Comparison of ENCODE assay signal across 15 cellular contexts in the genomic region with DNA sequence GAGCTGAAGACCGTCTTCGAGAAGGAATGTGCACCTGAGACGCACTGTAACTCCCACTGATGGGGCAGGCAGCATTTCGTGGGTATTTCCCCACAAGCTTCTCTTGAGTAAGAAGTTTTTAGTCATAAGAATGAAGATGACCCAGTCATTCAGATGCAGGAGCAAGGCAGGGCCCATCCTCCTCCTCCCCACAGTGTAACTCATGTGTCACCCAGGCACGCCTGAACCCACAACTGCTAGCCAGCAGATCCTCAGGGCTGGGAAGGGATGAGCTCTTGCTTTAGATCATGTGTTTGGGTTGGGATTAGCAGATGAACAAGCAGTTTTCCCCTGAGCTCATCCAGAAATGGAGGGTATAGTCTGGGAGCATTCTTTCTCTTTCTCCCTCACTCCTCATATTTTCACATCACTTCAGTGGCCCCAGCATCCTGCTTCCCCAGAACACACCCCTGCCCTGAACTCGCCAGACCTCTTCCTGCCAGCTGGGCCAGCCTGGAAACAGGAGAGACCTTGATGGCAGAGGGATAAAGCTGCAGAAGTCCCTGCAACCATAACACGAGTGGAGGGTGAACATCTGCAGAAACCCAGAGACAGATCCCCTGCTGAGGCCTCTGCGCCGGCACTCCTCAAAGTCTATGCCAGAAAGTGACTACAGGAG.
DNase-seq lines count a peak whose midpoint lies in the region; ATAC-seq and TF ChIP-seq lines count a peak whose summit lies in the region.
"Had no signal": no experiment of that assay in that cellular context is flagged by ENCODE, and none has a peak within 500 bp of the region (broad histone marks: within the 10 kb centered on the region; RNA-seq: fewer than 3 reads in every experiment).

No MANE protein-coding gene starts in this region.

- H3K4me1 ChIP-seq in osteoblast (ENCODE audit: insufficient read depth, low read length) (peaks cover 15% of the 10 kb centered on the region), sigmoid colon (no peaks in the 10 kb centered on the region), tibial artery (peaks cover 0 to under 1% (median 0%) of the 10 kb centered on the region in 4 donors)
- H3K4me1 ChIP-seq: esophagus muscularis mucosa had no signal

- DNase-seq in AG20443 (ENCODE audit: low spot score) (peak; percentile 95), HT1080 (ENCODE audit: low read depth) (peak; percentile 67), dedifferentiated amniotic fluid mesenchymal stem cell (ENCODE audit: extremely low spot score) (peak; percentile 78), osteoblast (ENCODE audit: insufficient read length, low spot score, missing footprints) (peak; percentile 94), globus pallidus (ENCODE audit: low spot score) (no peak), sigmoid colon (no peak), tibial artery (no peak)
- DNase-seq: CD4-positive, CD25-positive, alpha-beta regulatory T cell; Karpas-422; mucosa of descending colon; stimulated activated CD4-positive, alpha-beta T cell treated with anti-CD3 and anti-CD28 coated beads, Interleukin-4, amount 100 ng/mL, for 1 hour had no signal

- no peak overlapping the region for H3K4me3 ChIP-seq in osteoblast (ENCODE audit: insufficient read depth, low read length)
- no peak overlapping the region for H3K4me3 ChIP-seq in sigmoid colon
- H3K4me3 ChIP-seq in tibial artery: no peak overlapping the region
- H3K4me3 ChIP-seq: esophagus muscularis mucosa, mucosa of descending colon had no signal

- no peaks in the 10 kb centered on the region for H3K79me2 ChIP-seq in osteoblast (ENCODE audit: insufficient read depth, low read length)

- no peaks in the 10 kb centered on the region for H4K20me1 ChIP-seq in osteoblast (ENCODE audit: insufficient read depth, low read length)

- no peak for TF ChIP-seq EP300 in sigmoid colon (IDR thresholded peaks at IDR 0.05)

- 89 to 91% methylated on average over 9 of the region's 9 CpGs for WGBS in sigmoid colon, 2 donors

- H3K27ac ChIP-seq in osteoblast (ENCODE audit: low read depth, low read length): peak overlapping the region; percentile 77
- H3K27ac ChIP-seq in sigmoid colon: no peak overlapping the region
- no peak overlapping the region for H3K27ac ChIP-seq in tibial artery
- H3K27ac ChIP-seq: esophagus muscularis mucosa had no signal

- intact Hi-C loops in sigmoid colon (cut with DNase I): no loop called here
- intact Hi-C loops in tibial artery (cut with DNase I; ENCODE audit: low total_unique reads): no loop called here

- no peak for TF ChIP-seq POLR2A in sigmoid colon (IDR thresholded peaks at IDR 0.05)

- no peak overlapping the region for H3K4me2 ChIP-seq in osteoblast (ENCODE audit: insufficient read depth, low read length)

- no peak for TF ChIP-seq CTCF in osteoblast (IDR thresholded peaks at IDR 0.05; ENCODE audit: extremely low read depth, low read depth, low read length)
- no peak for TF ChIP-seq CTCF in sigmoid colon (IDR thresholded peaks at IDR 0.05)
- no peak for TF ChIP-seq CTCF in tibial artery (IDR thresholded peaks at IDR 0.05)

- H3K36me3 ChIP-seq in osteoblast (ENCODE audit: insufficient read depth, low read length): no peaks in the 10 kb centered on the region
- no peaks in the 10 kb centered on the region for H3K36me3 ChIP-seq in sigmoid colon
- H3K36me3 ChIP-seq in tibial artery: no peaks in the 10 kb centered on the region
- H3K36me3 ChIP-seq: esophagus muscularis mucosa had no signal

- H3K9me3 ChIP-seq in osteoblast (ENCODE audit: low read depth, low read length): no peaks in the 10 kb centered on the region
- H3K9me3 ChIP-seq in sigmoid colon: no peaks in the 10 kb centered on the region
- peaks cover 0 to 9% (median 6%) of the 10 kb centered on the region in 3 donors for H3K9me3 ChIP-seq in tibial artery
- H3K9me3 ChIP-seq: mucosa of descending colon had no signal

- peaks cover 5% of the 10 kb centered on the region for H3K27me3 ChIP-seq in osteoblast (ENCODE audit: insufficient read depth, low read length)
- H3K27me3 ChIP-seq in sigmoid colon: no peaks in the 10 kb centered on the region
- no peaks in the 10 kb centered on the region for H3K27me3 ChIP-seq in tibial artery

- peak overlapping the region; percentile 20 for H2AFZ ChIP-seq in osteoblast (ENCODE audit: low read length)

- no peak for ATAC-seq in GM21723 (IDR thresholded peaks at IDR 0.05; ENCODE audit: unreplicated experiment)
- ATAC-seq: mucosa of descending colon; SK-N-SH treated with all-trans-retinoic acid at 6 μM for 48 hours; stimulated activated memory B cell treated with anti-CD40 and anti-IgM and Interleukin-4, amounts not matched to agents 10 μg/mL and 1 μg/mL and 100 μg/mL, for 72 hours had no signal

Comparison
In these comparisons a context has a peak if more than half of its experiments do, and no peak if none do; other contexts are left out.
1. DNase-seq: peak in AG20443 (single experiment), HT1080 (single experiment), dedifferentiated amniotic fluid mesenchymal stem cell (single experiment) and osteoblast (single experiment); none in globus pallidus (single experiment), sigmoid colon (single experiment) and tibial artery (0 of 2).